Comparison of ENCODE assay signal across 9 cellular contexts in genomic region chr1:37255111-37255795, GRCh38.
DNase-seq lines count a peak whose midpoint lies in the region; ATAC-seq and TF ChIP-seq lines count a peak whose summit lies in the region.
"Had no signal": no experiment of that assay in that cellular context is flagged by ENCODE, and none has a peak within 500 bp of the region (broad histone marks: within the 10 kb centered on the region; RNA-seq: fewer than 3 reads in every experiment).

No MANE protein-coding gene starts in this region.

- no peaks in the 10 kb centered on the region for H3K36me3 ChIP-seq in stomach
- H3K36me3 ChIP-seq: left ventricle myocardium inferior had no signal

- ATAC-seq in left lobe of liver (peak; percentile 61), GM19324 (IDR thresholded peaks at IDR 0.05; ENCODE audit: low FRiP score, unreplicated experiment) (no peak)

- H3K27ac Mint-ChIP-seq in activated naive CD8-positive, alpha-beta T cell treated with anti-CD3 and anti-CD28 coated beads for 36 hours: no peak overlapping the region
- H3K27ac Mint-ChIP-seq in activated T-helper 1 cell treated with anti-CD3 and anti-CD28 coated beads, Interleukin-12 subunit alpha, Interleukin-12 subunit beta, Interleukin-2, Interleukin-4 antibody, amounts not matched to agents 30 ng/mL and 10 ng/mL and 1 ng/mL, durations not matched to agents 14 hours and 24 hours and 36 hours: no peak overlapping the region

- peaks cover 33% of the 10 kb centered on the region for H3K27me3 Mint-ChIP-seq in activated naive CD8-positive, alpha-beta T cell treated with anti-CD3 and anti-CD28 coated beads for 36 hours
- peaks cover 13% of the 10 kb centered on the region for H3K27me3 Mint-ChIP-seq in activated T-helper 1 cell treated with anti-CD3 and anti-CD28 coated beads, Interleukin-12 subunit alpha, Interleukin-12 subunit beta, Interleukin-2, Interleukin-4 antibody, amounts not matched to agents 30 ng/mL and 10 ng/mL and 1 ng/mL, durations not matched to agents 14 hours and 24 hours and 36 hours (ENCODE audit: insufficient read depth)

- intact Hi-C loops in activated T-helper 1 cell treated with anti-CD3 and anti-CD28 coated beads, Interleukin-12 subunit alpha, Interleukin-12 subunit beta, Interleukin-2, Interleukin-4 antibody, amounts not matched to agents 30 ng/mL and 10 ng/mL and 1 ng/mL, durations not matched to agents 14 hours and 24 hours and 36 hours (cut with micrococcal nuclease): no loop called here
- intact Hi-C loops in stomach (cut with DNase I; ENCODE audit: low total_unique reads): no loop called here

- H3K9me3 Mint-ChIP-seq in activated naive CD8-positive, alpha-beta T cell treated with anti-CD3 and anti-CD28 coated beads for 36 hours: no peaks in the 10 kb centered on the region
- H3K9me3 Mint-ChIP-seq in activated T-helper 1 cell treated with anti-CD3 and anti-CD28 coated beads, Interleukin-12 subunit alpha, Interleukin-12 subunit beta, Interleukin-2, Interleukin-4 antibody, amounts not matched to agents 30 ng/mL and 10 ng/mL and 1 ng/mL, durations not matched to agents 14 hours and 24 hours and 36 hours: no peaks in the 10 kb centered on the region

- TF ChIP-seq POLR2A in stomach (IDR thresholded peaks at IDR 0.05): no peak

- no peak for TF ChIP-seq CTCF in stomach (IDR thresholded peaks at IDR 0.05)

- no peaks in the 10 kb centered on the region for H3K9me3 ChIP-seq in stomach
- H3K9me3 ChIP-seq: left ventricle myocardium inferior had no signal

- WGBS in stomach, 5 donors: 19 to 27% (median 25%) methylated on average over 24 of the region's 24 CpGs

- DNase-seq in DMS79 (lab: John Stamatoyannopoulos, UW): peak; percentile 20
- peak; percentile 52 for DNase-seq in HuH-7 (ENCODE audit: low spot score)
- DNase-seq in activated naive CD8-positive, alpha-beta T cell treated with anti-CD3 and anti-CD28 coated beads for 36 hours: peak; percentile 7
- no peak for DNase-seq in left lobe of liver (ENCODE audit: low spot score)
- no peak for DNase-seq in kidney glomerular epithelial cell (lab: John Stamatoyannopoulos, UW)
- DNase-seq in activated T-helper 1 cell treated with anti-CD3 and anti-CD28 coated beads, Interleukin-12 subunit alpha, Interleukin-12 subunit beta, Interleukin-2, Interleukin-4 antibody, amounts not matched to agents 30 ng/mL and 10 ng/mL and 1 ng/mL, durations not matched to agents 14 hours and 24 hours and 36 hours (ENCODE audit: low spot score): no peak
- DNase-seq in stomach: no peak
- DNase-seq: left ventricle myocardium inferior had no signal

- TF ChIP-seq EP300 in stomach (IDR thresholded peaks at IDR 0.05): no peak

- H3K4me1 Mint-ChIP-seq in activated naive CD8-positive, alpha-beta T cell treated with anti-CD3 and anti-CD28 coated beads for 36 hours: no peaks in the 10 kb centered on the region
- H3K4me1 Mint-ChIP-seq in activated T-helper 1 cell treated with anti-CD3 and anti-CD28 coated beads, Interleukin-12 subunit alpha, Interleukin-12 subunit beta, Interleukin-2, Interleukin-4 antibody, amounts not matched to agents 30 ng/mL and 10 ng/mL and 1 ng/mL, durations not matched to agents 14 hours and 24 hours and 36 hours (ENCODE audit: low read depth): no peaks in the 10 kb centered on the region

- H3K36me3 Mint-ChIP-seq in activated naive CD8-positive, alpha-beta T cell treated with anti-CD3 and anti-CD28 coated beads for 36 hours: no peaks in the 10 kb centered on the region
- no peaks in the 10 kb centered on the region for H3K36me3 Mint-ChIP-seq in activated T-helper 1 cell treated with anti-CD3 and anti-CD28 coated beads, Interleukin-12 subunit alpha, Interleukin-12 subunit beta, Interleukin-2, Interleukin-4 antibody, amounts not matched to agents 30 ng/mL and 10 ng/mL and 1 ng/mL, durations not matched to agents 14 hours and 24 hours and 36 hours (ENCODE audit: low read depth)

- H3K4me1 ChIP-seq in stomach: no peaks in the 10 kb centered on the region
- H3K4me1 ChIP-seq: left ventricle myocardium inferior had no signal

- H3K4me3 Mint-ChIP-seq in activated naive CD8-positive, alpha-beta T cell treated with anti-CD3 and anti-CD28 coated beads for 36 hours: no peak overlapping the region
- H3K4me3 Mint-ChIP-seq in activated T-helper 1 cell treated with anti-CD3 and anti-CD28 coated beads, Interleukin-12 subunit alpha, Interleukin-12 subunit beta, Interleukin-2, Interleukin-4 antibody, amounts not matched to agents 30 ng/mL and 10 ng/mL and 1 ng/mL, durations not matched to agents 14 hours and 24 hours and 36 hours: no peak overlapping the region

- no peak overlapping the region for H3K4me3 ChIP-seq in stomach
- H3K4me3 ChIP-seq: left ventricle myocardium inferior had no signal

- H3K27ac ChIP-seq in stomach: no peak overlapping the region
- H3K27ac ChIP-seq: left ventricle myocardium inferior had no signal

- peaks cover 0 to 75% (median 28%) of the 10 kb centered on the region in 3 donors for H3K27me3 ChIP-seq in stomach

Comparison
In these comparisons a context has a peak if more than half of its experiments do, and no peak if none do; other contexts are left out.
1. DNase-seq: peak in DMS79 (single experiment), HuH-7 (single experiment) and activated naive CD8-positive, alpha-beta T cell treated with anti-CD3 and anti-CD28 coated beads for 36 hours (single experiment); none in left lobe of liver (single experiment), kidney glomerular epithelial cell (single experiment), activated T-helper 1 cell treated with anti-CD3 and anti-CD28 coated beads, Interleukin-12 subunit alpha, Interleukin-12 subunit beta, Interleukin-2, Interleukin-4 antibody, amounts not matched to agents 30 ng/mL and 10 ng/mL and 1 ng/mL, durations not matched to agents 14 hours and 24 hours and 36 hours (single experiment) and stomach (single experiment).